Comparison of ENCODE assay signal across 1 cellular context in the genomic region with DNA sequence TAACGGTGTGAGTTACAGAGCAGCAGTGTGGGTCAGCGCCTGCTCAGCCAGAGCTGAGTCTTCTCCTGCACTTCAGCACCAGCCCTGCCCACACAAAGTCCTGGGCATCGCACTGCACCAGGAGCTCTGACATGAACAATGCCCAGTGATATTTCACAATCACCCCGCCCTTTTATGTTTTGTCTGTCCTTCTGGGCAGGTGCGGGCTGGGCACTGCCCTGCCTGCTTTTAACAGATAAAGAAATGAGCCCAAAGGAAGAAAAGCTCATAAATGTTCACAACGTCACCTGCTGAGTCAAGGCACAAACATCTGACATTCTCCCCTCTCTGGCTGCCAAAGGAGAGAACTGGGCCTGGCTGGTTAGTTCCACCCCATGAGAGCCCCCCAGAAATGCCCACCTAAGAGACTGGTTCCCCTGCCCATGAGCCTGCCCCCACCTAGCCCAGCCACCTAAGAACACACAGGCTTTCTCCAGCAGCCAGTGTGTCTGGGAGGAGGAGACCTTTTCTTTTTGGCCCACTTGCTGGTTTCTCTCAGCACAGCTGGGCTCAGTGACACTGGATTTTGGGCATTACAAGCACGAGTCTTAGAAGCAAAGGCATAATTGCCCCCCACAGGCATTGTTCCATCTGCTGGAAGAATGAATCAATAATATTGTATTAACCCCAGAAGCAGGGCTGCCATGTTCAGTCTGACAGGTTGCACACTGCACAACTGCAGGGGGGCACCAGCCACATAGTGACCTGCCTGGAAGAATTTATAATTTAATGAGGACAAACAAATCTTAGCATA.
TF ChIP-seq lines count a peak whose summit lies in the region.

No MANE protein-coding gene starts in this region.

TF ChIP-seq in HEK293, 187 proteins besides CTCF, POLR2A, EP300 and RAD21 (continued from another document):
- TF ChIP-seq IKZF3 (tag by site-specific recombination; IDR thresholded peaks at IDR 0.05) (no peak), ZNF626 (tag by site-specific recombination; IDR thresholded peaks at IDR 0.05) (no peak), SCRT2 (tag by site-specific recombination; IDR thresholded peaks at IDR 0.05) (no peak), GFI1B (tag by site-specific recombination; IDR thresholded peaks at IDR 0.05) (no peak), ZNF555 (tag by site-specific recombination; conservative IDR thresholded peaks at IDR 0.05) (no peak), ZNF175 (tag by site-specific recombination; IDR thresholded peaks at IDR 0.05) (no peak), ZNF16 (tag by site-specific recombination; IDR thresholded peaks at IDR 0.05; ENCODE audit: low read depth) (no peak), ZNF600 (tag by site-specific recombination; IDR thresholded peaks at IDR 0.05) (0 out of 2 replicates have a peak, but pooled peaks have one; percentile 11), ZBTB11 (tag by site-specific recombination; conservative IDR thresholded peaks at IDR 0.05; ENCODE audit: low read depth) (no peak), ZBTB48 (tag by site-specific recombination; IDR thresholded peaks at IDR 0.05) (no peak), ZNF335 (tag by site-specific recombination; conservative IDR thresholded peaks at IDR 0.05) (0 out of 2 replicates have a peak, but pooled peaks have one; percentile 17), ZNF776 (tag by site-specific recombination; IDR thresholded peaks at IDR 0.05; ENCODE audit: borderline replicate concordance) (no peak), ZNF214 (tag by site-specific recombination; IDR thresholded peaks at IDR 0.05; ENCODE audit: borderline replicate concordance) (no peak), ATF2 (tag by site-specific recombination; IDR thresholded peaks at IDR 0.05; ENCODE audit: low read depth) (no peak), KLF8 (tag by site-specific recombination; IDR thresholded peaks at IDR 0.05) (no peak), ZNF248 (tag by site-specific recombination; IDR thresholded peaks at IDR 0.05) (no peak), ZSCAN30 (tag by site-specific recombination; IDR thresholded peaks at IDR 0.05) (no peak), ZNF211 (tag by site-specific recombination; IDR thresholded peaks at IDR 0.05; ENCODE audit: low read depth) (no peak), PRDM4 (tag by site-specific recombination; IDR thresholded peaks at IDR 0.05) (no peak), ZNF341 (tag by site-specific recombination; IDR thresholded peaks at IDR 0.05; ENCODE audit: low read depth) (no peak)
- TF ChIP-seq, protein P1, sequence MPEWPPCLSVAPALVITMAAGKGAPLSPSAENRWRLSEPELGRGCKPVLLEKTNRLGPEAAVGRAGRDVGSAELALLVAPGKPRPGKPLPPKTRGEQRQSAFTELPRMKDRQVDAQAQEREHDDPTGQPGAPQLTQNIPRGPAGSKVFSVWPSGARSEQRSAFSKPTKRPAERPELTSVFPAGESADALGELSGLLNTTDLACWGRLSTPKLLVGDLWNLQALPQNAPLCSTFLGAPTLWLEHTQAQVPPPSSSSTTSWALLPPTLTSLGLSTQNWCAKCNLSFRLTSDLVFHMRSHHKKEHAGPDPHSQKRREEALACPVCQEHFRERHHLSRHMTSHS (tag by site-specific recombination; IDR thresholded peaks at IDR 0.05): no peak
- TF ChIP-seq, protein P2, sequence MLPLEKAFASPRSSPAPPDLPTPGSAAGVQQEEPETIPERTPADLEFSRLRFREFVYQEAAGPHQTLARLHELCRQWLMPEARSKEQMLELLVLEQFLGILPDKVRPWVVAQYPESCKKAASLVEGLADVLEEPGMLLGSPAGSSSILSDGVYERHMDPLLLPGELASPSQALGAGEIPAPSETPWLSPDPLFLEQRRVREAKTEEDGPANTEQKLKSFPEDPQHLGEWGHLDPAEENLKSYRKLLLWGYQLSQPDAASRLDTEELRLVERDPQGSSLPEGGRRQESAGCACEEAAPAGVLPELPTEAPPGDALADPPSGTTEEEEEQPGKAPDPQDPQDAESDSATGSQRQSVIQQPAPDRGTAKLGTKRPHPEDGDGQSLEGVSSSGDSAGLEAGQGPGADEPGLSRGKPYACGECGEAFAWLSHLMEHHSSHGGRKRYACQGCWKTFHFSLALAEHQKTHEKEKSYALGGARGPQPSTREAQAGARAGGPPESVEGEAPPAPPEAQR (tag by site-specific recombination; IDR thresholded peaks at IDR 0.05): no peak
- TF ChIP-seq, protein P3, sequence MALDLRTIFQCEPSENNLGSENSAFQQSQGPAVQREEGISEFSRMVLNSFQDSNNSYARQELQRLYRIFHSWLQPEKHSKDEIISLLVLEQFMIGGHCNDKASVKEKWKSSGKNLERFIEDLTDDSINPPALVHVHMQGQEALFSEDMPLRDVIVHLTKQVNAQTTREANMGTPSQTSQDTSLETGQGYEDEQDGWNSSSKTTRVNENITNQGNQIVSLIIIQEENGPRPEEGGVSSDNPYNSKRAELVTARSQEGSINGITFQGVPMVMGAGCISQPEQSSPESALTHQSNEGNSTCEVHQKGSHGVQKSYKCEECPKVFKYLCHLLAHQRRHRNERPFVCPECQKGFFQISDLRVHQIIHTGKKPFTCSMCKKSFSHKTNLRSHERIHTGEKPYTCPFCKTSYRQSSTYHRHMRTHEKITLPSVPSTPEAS (tag by site-specific recombination; IDR thresholded peaks at IDR 0.05): no peak
- TF ChIP-seq, protein P4, sequence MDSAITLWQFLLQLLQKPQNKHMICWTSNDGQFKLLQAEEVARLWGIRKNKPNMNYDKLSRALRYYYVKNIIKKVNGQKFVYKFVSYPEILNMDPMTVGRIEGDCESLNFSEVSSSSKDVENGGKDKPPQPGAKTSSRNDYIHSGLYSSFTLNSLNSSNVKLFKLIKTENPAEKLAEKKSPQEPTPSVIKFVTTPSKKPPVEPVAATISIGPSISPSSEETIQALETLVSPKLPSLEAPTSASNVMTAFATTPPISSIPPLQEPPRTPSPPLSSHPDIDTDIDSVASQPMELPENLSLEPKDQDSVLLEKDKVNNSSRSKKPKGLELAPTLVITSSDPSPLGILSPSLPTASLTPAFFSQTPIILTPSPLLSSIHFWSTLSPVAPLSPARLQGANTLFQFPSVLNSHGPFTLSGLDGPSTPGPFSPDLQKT (IDR thresholded peaks at IDR 0.05; ENCODE audit: borderline replicate concordance, low read depth, low read length): no peak
TF ChIP-seq in HEK293: peak in this region for 8.
